12 cellular contexts compared by ENCODE assay signal in genomic region chr19:51364200-51365106, GRCh38. TPM values are rescaled to one million over a fixed set of nuclear protein-coding genes. Genes with fewer than 3 reads are reported as not detected.
DNase-seq lines count a peak whose midpoint lies in the region; ATAC-seq, FAIRE-seq and TF ChIP-seq lines count a peak whose summit lies in the region.
"Had no signal": no experiment of that assay in that cellular context is flagged by ENCODE, and none has a peak within 500 bp of the region (broad histone marks: within the 10 kb centered on the region; RNA-seq: fewer than 3 reads in every experiment).

No MANE protein-coding gene starts in this region.

- H3K4me1 Mint-ChIP-seq in activated naive CD4-positive, alpha-beta T cell treated with anti-CD3 and anti-CD28 coated beads for 36 hours (ENCODE audit: low read depth): peaks cover 39% of the 10 kb centered on the region

- TF ChIP-seq CTCF in keratinocyte (optimal IDR thresholded peaks at IDR 0.05 in 1 of 3, IDR thresholded peaks at IDR 0.05 in 1 of 3, conservative IDR thresholded peaks at IDR 0.05 in 1 of 3; ENCODE audit: extremely low read depth in 1 of 3, insufficient read depth in 2 of 3, low read length in 3 of 3): no peak
- no peak for TF ChIP-seq CTCF in suprapubic skin (IDR thresholded peaks at IDR 0.05)

- peak overlapping the region; percentile 1 for H3K27ac Mint-ChIP-seq in activated naive CD4-positive, alpha-beta T cell treated with anti-CD3 and anti-CD28 coated beads for 36 hours

- TF ChIP-seq POLR2A in suprapubic skin (IDR thresholded peaks at IDR 0.05): no peak

- H3K79me2 ChIP-seq in keratinocyte (ENCODE audit: control insufficient read depth, insufficient read depth, low read length): peaks cover 16% of the 10 kb centered on the region

- H3K9me3 ChIP-seq in adipocyte (ENCODE audit: control insufficient read depth, low read length): no peaks in the 10 kb centered on the region
- no peaks in the 10 kb centered on the region for H3K9me3 ChIP-seq in keratinocyte (ENCODE audit: control insufficient read depth, low read depth, low read length)
- no peaks in the 10 kb centered on the region for H3K9me3 ChIP-seq in suprapubic skin
- H3K9me3 ChIP-seq: prostate gland had no signal

- ATAC-seq in sciatic nerve: no peak
- ATAC-seq: foreskin keratinocyte had no signal

- H3K4me3 ChIP-seq in adipocyte (ENCODE audit: low read length): peak overlapping the region; percentile 100
- no peak overlapping the region for H3K4me3 ChIP-seq in keratinocyte (ENCODE audit: control insufficient read depth in 2 of 3, extremely low read depth in 1 of 3, insufficient read depth in 2 of 3, low read depth in 1 of 3, low read length in 3 of 3)
- H3K4me3 ChIP-seq in suprapubic skin: peak overlapping the region; percentile 81

- CTCF ChIA-PET in activated naive CD4-positive, alpha-beta T cell treated with anti-CD3 and anti-CD28 coated beads for 36 hours (lab: Charles Lee): no interaction called here

- peak overlapping the region; percentile 46 for H3K4me3 Mint-ChIP-seq in activated naive CD4-positive, alpha-beta T cell treated with anti-CD3 and anti-CD28 coated beads for 36 hours

- H3K9ac ChIP-seq in adipocyte (ENCODE audit: low read length) (peak overlapping the region; percentile 100), keratinocyte (ENCODE audit: control insufficient read depth, extremely low read depth, insufficient read depth, low read length) (peak overlapping the region; percentile 19)

- H3K9me1 ChIP-seq in keratinocyte (ENCODE audit: control insufficient read depth, extremely low read depth, insufficient read depth, low read length): no peaks in the 10 kb centered on the region

- TF ChIP-seq EP300 in suprapubic skin (IDR thresholded peaks at IDR 0.05): no peak

- H3K36me3 Mint-ChIP-seq in activated naive CD4-positive, alpha-beta T cell treated with anti-CD3 and anti-CD28 coated beads for 36 hours (ENCODE audit: low read depth): peaks cover 3% of the 10 kb centered on the region

- peaks cover 4% of the 10 kb centered on the region for H4K20me1 ChIP-seq in keratinocyte (ENCODE audit: control insufficient read depth, extremely low read depth, insufficient read depth, low read length)

- H3K27ac ChIP-seq in keratinocyte (ENCODE audit: control insufficient read depth, insufficient read depth, low read length): peak overlapping the region; percentile 42
- peak overlapping the region; percentile 24 for H3K27ac ChIP-seq in suprapubic skin

- intact Hi-C loops in activated naive CD4-positive, alpha-beta T cell treated with anti-CD3 and anti-CD28 coated beads for 36 hours (cut with micrococcal nuclease): loop anchor here (5.0 kb wide), 1 partner anchor 252 kb away; no protein-coding TSS in a partner anchor
- intact Hi-C loops in sciatic nerve (cut with DNase I): no loop called here

- no peak for FAIRE-seq in keratinocyte (lab: Jason Lieb, UNC)

- H3K27me3 Mint-ChIP-seq in activated naive CD4-positive, alpha-beta T cell treated with anti-CD3 and anti-CD28 coated beads for 36 hours (ENCODE audit: low read depth): no peaks in the 10 kb centered on the region

- no peaks in the 10 kb centered on the region for H3K27me3 ChIP-seq in adipocyte (replicated peaks; ENCODE audit: control insufficient read depth, insufficient read depth, low read length)
- no peaks in the 10 kb centered on the region for H3K27me3 ChIP-seq in keratinocyte (ENCODE audit: control insufficient read depth, extremely low read depth, insufficient read depth, low read length)
- no peaks in the 10 kb centered on the region for H3K27me3 ChIP-seq in suprapubic skin
- H3K27me3 ChIP-seq: foreskin keratinocyte had no signal

- H3K36me3 ChIP-seq in adipocyte (ENCODE audit: control insufficient read depth, insufficient read depth, low read length, severe bottlenecking) (no peaks in the 10 kb centered on the region), keratinocyte (ENCODE audit: control insufficient read depth in 2 of 2, extremely low read depth in 1 of 2, insufficient read depth in 2 of 2, low read length in 2 of 2) (peaks cover 0 to 2% of the 10 kb centered on the region in 2 experiments), suprapubic skin (no peaks in the 10 kb centered on the region)
- H3K36me3 ChIP-seq: prostate gland had no signal

- no peak overlapping the region for H2AFZ ChIP-seq in keratinocyte (ENCODE audit: control insufficient read depth, low read length)

- H3K9me3 Mint-ChIP-seq in activated naive CD4-positive, alpha-beta T cell treated with anti-CD3 and anti-CD28 coated beads for 36 hours: no peaks in the 10 kb centered on the region

- dilution Hi-C loops in keratinocyte (cut with MboI; ENCODE audit: extremely low pct_ligation_motif_present, low sequenced_read_pairs): no loop called here

- H3K4me1 ChIP-seq in adipocyte (ENCODE audit: control insufficient read depth, insufficient read depth, low read length) (peaks cover 36% of the 10 kb centered on the region), keratinocyte (ENCODE audit: control insufficient read depth, extremely low read depth, insufficient read depth, low read length) (peaks cover 24% of the 10 kb centered on the region), suprapubic skin (peaks cover 39% of the 10 kb centered on the region)

- peak; percentile 28 for DNase-seq in activated naive CD4-positive, alpha-beta T cell treated with anti-CD3 and anti-CD28 coated beads for 36 hours
- DNase-seq in activated naive CD4-positive, alpha-beta T cell treated with anti-CD3 and anti-CD28 coated beads, Interleukin-2, amount 50 U/mL, for 16 hours: no peak
- DNase-seq in adipocyte (ENCODE audit: low read depth) (no peak), keratinocyte (ENCODE audit: low read depth, low spot score) (no peak), suprapubic skin (ENCODE audit: low spot score in 2 of 2) (no peak), NCI-H2107 treated with DMSO at 0.1 percent for 48 hours (lab: John Stamatoyannopoulos, UW; ENCODE audit: unreplicated experiment) (no peak), NCI-H446 treated with DMSO at 0.1 percent for 48 hours (lab: John Stamatoyannopoulos, UW) (no peak), sciatic nerve (ENCODE audit: low spot score) (no peak)
- DNase-seq: NCI-H526 treated with DMSO at 0.1 percent for 48 hours had no signal

- H3K4me2 ChIP-seq in keratinocyte (ENCODE audit: control insufficient read depth, extremely low read depth, insufficient read depth, low read depth, low read length): peak overlapping the region; percentile 55

- 77% methylated on average over 15 of the region's 15 CpGs for WGBS in suprapubic skin

RNA-seq across cellular contexts. Expression of gene ETFB, which starts 1.7 kb away (rescaled TPM):
- 100 to 1,000 TPM; 118 to 128 TPM for total RNA-seq in activated naive CD4-positive, alpha-beta T cell treated with anti-CD3 and anti-CD28 coated beads for 36 hours
- polyA plus RNA-seq in keratinocyte: 95.2 to 115 TPM (median 102 TPM) in 3 replicates
- polyA plus RNA-seq in keratinocyte (2011; ENCODE audit: low read depth): 88.1 TPM
- polyA plus RNA-seq in keratinocyte (2011; cell fraction: cytosol; rRNA removed): 44.3 and 120 TPM in 2 replicates
- 63.2 and 70.5 TPM in 2 replicates for polyA plus RNA-seq in keratinocyte (2011; cell fraction: nucleus; rRNA removed)
- 64.1 and 127 TPM in 2 replicates for polyA plus RNA-seq in keratinocyte (2012; ENCODE audit: low replicate concordance)
- polyA minus RNA-seq in keratinocyte: 40.9 to 102 TPM (median 50.5 TPM) in 3 replicates
- polyA minus RNA-seq in keratinocyte (2011; cell fraction: cytosol; rRNA and poly(A)+ RNA removed): 108 TPM
- polyA minus RNA-seq in keratinocyte (2011; cell fraction: nucleus; rRNA and poly(A)+ RNA removed): 13.9 and 22.8 TPM in 2 replicates
- 10 to 100 TPM; 56.7 to 69.7 (median 63.6) TPM for total RNA-seq in suprapubic skin
- total RNA-seq in sciatic nerve: 65.0 TPM

RNA-seq across cellular contexts. Expression of gene CLDND2, which starts 4.3 kb away (rescaled TPM):
- under 1 TPM; 0.72 TPM for total RNA-seq in activated naive CD4-positive, alpha-beta T cell treated with anti-CD3 and anti-CD28 coated beads for 36 hours
- polyA plus RNA-seq in keratinocyte: 0.37 to 1.1 TPM in 2 of 3 replicates, not detected in the other
- not detected for polyA plus RNA-seq in keratinocyte (2011; ENCODE audit: low read depth)
- polyA plus RNA-seq in keratinocyte (2011; cell fraction: cytosol; rRNA removed): not detected in 2 replicates
- polyA plus RNA-seq in keratinocyte (2011; cell fraction: nucleus; rRNA removed): not detected in 2 replicates
- polyA plus RNA-seq in keratinocyte (2012; ENCODE audit: low replicate concordance): 0.73 and 2.7 TPM in 2 replicates
- not detected in 3 replicates for polyA minus RNA-seq in keratinocyte
- polyA minus RNA-seq in keratinocyte (2011; cell fraction: cytosol; rRNA and poly(A)+ RNA removed): not detected
- not detected in 2 replicates for polyA minus RNA-seq in keratinocyte (2011; cell fraction: nucleus; rRNA and poly(A)+ RNA removed)
- not detected for total RNA-seq in suprapubic skin
- 2.4 TPM for total RNA-seq in sciatic nerve
- total RNA-seq: subcutaneous adipose tissue had no signal

RNA-seq across cellular contexts. Expression of gene NKG7, which starts 8.0 kb away (rescaled TPM):
- total RNA-seq in activated naive CD4-positive, alpha-beta T cell treated with anti-CD3 and anti-CD28 coated beads for 36 hours: 10 to 100 TPM; 16.3 to 17.5 TPM
- not detected in 3 replicates for polyA plus RNA-seq in keratinocyte
- polyA plus RNA-seq in keratinocyte (2011; ENCODE audit: low read depth): not detected
- not detected in 2 replicates for polyA plus RNA-seq in keratinocyte (2011; cell fraction: cytosol; rRNA removed)
- not detected in 2 replicates for polyA plus RNA-seq in keratinocyte (2011; cell fraction: nucleus; rRNA removed)
- not detected in 2 replicates for polyA plus RNA-seq in keratinocyte (2012; ENCODE audit: low replicate concordance)
- polyA minus RNA-seq in keratinocyte: not detected in 3 replicates
- polyA minus RNA-seq in keratinocyte (2011; cell fraction: cytosol; rRNA and poly(A)+ RNA removed): not detected
- polyA minus RNA-seq in keratinocyte (2011; cell fraction: nucleus; rRNA and poly(A)+ RNA removed): not detected in 2 replicates
- total RNA-seq in suprapubic skin: not detected
- total RNA-seq in sciatic nerve: 8.9 TPM
- total RNA-seq: foreskin keratinocyte had no signal
- polyA plus RNA-seq: foreskin keratinocyte had no signal

RNA-seq across cellular contexts. Expression of gene VSIG10L, which starts 22.5 kb away (rescaled TPM):
- 1 to 10 TPM; 1.4 to 1.5 TPM for total RNA-seq in activated naive CD4-positive, alpha-beta T cell treated with anti-CD3 and anti-CD28 coated beads for 36 hours
- polyA plus RNA-seq in keratinocyte: 1.2 to 2.0 TPM (median 1.5 TPM) in 3 replicates
- 15.3 TPM for polyA plus RNA-seq in keratinocyte (2011; ENCODE audit: low read depth)
- 1.2 and 1.3 TPM in 2 replicates for polyA plus RNA-seq in keratinocyte (2011; cell fraction: cytosol; rRNA removed)
- 6.8 and 8.9 TPM in 2 replicates for polyA plus RNA-seq in keratinocyte (2011; cell fraction: nucleus; rRNA removed)
- polyA plus RNA-seq in keratinocyte (2012; ENCODE audit: low replicate concordance): 1.1 and 28.4 TPM in 2 replicates
- polyA minus RNA-seq in keratinocyte: 0.19 to 1.4 TPM (median 1.0 TPM) in 3 replicates
- polyA minus RNA-seq in keratinocyte (2011; cell fraction: cytosol; rRNA and poly(A)+ RNA removed): 0.77 TPM
- polyA minus RNA-seq in keratinocyte (2011; cell fraction: nucleus; rRNA and poly(A)+ RNA removed): 0.95 and 1.4 TPM in 2 replicates
- total RNA-seq in suprapubic skin (10 to 100 TPM; 20.4 to 35.6 (median 28.8) TPM), sciatic nerve (1.8 TPM)

RNA-seq across cellular contexts. Expression of gene LIM2, which starts 23.3 kb away (rescaled TPM):
- total RNA-seq in activated naive CD4-positive, alpha-beta T cell treated with anti-CD3 and anti-CD28 coated beads for 36 hours: not detected
- polyA plus RNA-seq in keratinocyte: not detected in 3 replicates
- polyA plus RNA-seq in keratinocyte (2011; ENCODE audit: low read depth): not detected
- polyA plus RNA-seq in keratinocyte (2011; cell fraction: cytosol; rRNA removed): not detected in 2 replicates
- polyA plus RNA-seq in keratinocyte (2011; cell fraction: nucleus; rRNA removed): not detected in 2 replicates
- polyA plus RNA-seq in keratinocyte (2012; ENCODE audit: low replicate concordance): not detected in 2 replicates
- not detected in 3 replicates for polyA minus RNA-seq in keratinocyte
- not detected for polyA minus RNA-seq in keratinocyte (2011; cell fraction: cytosol; rRNA and poly(A)+ RNA removed)
- polyA minus RNA-seq in keratinocyte (2011; cell fraction: nucleus; rRNA and poly(A)+ RNA removed): not detected in 2 replicates
- not detected for total RNA-seq in suprapubic skin
- total RNA-seq in sciatic nerve: not detected
- total RNA-seq: foreskin keratinocyte, prostate gland, subcutaneous adipose tissue had no signal
- polyA plus RNA-seq: foreskin keratinocyte had no signal

Comparison
In these comparisons a context has a peak if more than half of its experiments do, and no peak if none do; other contexts are left out.
1. H3K4me3 ChIP-seq: peak in adipocyte (single experiment) and suprapubic skin (single experiment); none in keratinocyte (0 of 3).